ENCODE assay signal across 8 cellular contexts in genomic region chr4:54818481-54818880, GRCh38.
"Had no signal": no experiment of that assay in that cellular context is flagged by ENCODE, and none has a peak within 500 bp of the region (broad histone marks: within the 10 kb centered on the region; RNA-seq: fewer than 3 reads in every experiment).

No MANE protein-coding gene starts in this region.

- H3K36me3 ChIP-seq: HAP-1 had no signal

- H2AFZ ChIP-seq: GM23248 had no signal

- H3K9ac ChIP-seq: GM23248 had no signal

- DNase-seq: GM23248, GOT3, H7, HFFc6, IMR-90 had no signal

- ATAC-seq: HCT116, K562 had no signal

- H3K9me3 ChIP-seq: HAP-1 had no signal

- H3K27ac ChIP-seq: GM23248 had no signal

- H3K4me3 ChIP-seq: GM23248, HAP-1, K562 had no signal

- H3K4me1 ChIP-seq: HAP-1 had no signal
